ENCODE assay signal across 1 cellular context in genomic region chr6:152720964-152721363, GRCh38.
TF ChIP-seq lines count a peak whose summit lies in the region.

No MANE protein-coding gene starts in this region.

TF ChIP-seq in WTC11, 78 proteins besides CTCF, POLR2A, EP300 and RAD21 (continued from another document):
- TF ChIP-seq MAX (CRISPR knock-in tag; IDR thresholded peaks at IDR 0.05) (no peak), PRDM15 (CRISPR knock-in tag; IDR thresholded peaks at IDR 0.05) (no peak), E2F1 (CRISPR knock-in tag; IDR thresholded peaks at IDR 0.05) (no peak), ERG (CRISPR knock-in tag; IDR thresholded peaks at IDR 0.05) (no peak), TP53 (CRISPR knock-in tag; IDR thresholded peaks at IDR 0.05) (no peak), JUN (CRISPR knock-in tag; IDR thresholded peaks at IDR 0.05) (no peak), ZNF532 (CRISPR knock-in tag; IDR thresholded peaks at IDR 0.05; ENCODE audit: borderline replicate concordance) (no peak), ZMAT4 (CRISPR knock-in tag; IDR thresholded peaks at IDR 0.05) (no peak)
